12 cellular contexts compared by ENCODE assay signal in the genomic region with DNA sequence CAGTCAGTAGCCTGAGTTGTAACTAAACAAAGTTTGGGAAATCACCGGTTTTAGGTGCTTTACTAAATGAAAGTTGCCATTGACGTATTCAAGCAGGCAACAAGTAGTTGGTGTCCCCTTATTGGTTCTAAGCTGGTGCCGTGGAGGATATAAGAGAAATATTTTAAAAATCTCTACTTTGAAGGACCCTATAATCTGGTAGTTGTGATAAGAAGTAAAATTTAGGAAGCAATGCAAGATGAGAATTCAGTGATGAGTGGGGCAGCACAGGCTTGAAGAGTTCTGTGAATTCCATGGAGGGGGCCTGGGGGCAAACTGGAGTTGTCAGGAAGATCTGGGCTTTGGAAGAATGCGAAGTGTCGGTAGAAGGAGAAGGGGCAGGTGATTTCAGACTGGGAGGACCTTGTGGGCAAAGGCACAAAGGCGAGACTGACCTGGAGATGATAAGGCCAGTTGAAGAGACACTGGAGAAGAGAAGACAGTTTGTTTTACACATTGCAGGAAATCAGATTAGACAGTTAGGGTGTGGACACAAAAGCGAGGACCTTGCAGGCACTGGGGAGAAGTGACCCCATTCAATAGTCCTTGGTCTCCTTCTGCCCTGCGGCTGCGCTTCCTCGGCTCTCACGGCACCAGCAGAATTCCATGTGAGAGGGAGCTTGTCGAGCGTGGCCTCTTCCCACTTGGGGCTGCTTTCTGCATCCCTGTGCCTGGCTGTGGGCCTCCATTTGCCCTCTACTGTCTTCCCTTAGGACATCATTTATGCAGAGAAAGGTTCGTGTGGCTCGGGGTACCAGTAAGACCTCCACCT. TPM values are rescaled to one million over a fixed set of nuclear protein-coding genes. Genes with fewer than 3 reads are reported as not detected.
A peak's percentile ranks its signal among the peaks of the same experiment; 100 is the strongest.
DNase-seq lines count a peak whose midpoint lies in the region; ATAC-seq, FAIRE-seq and TF ChIP-seq lines count a peak whose summit lies in the region.
"Had no signal": no experiment of that assay in that cellular context is flagged by ENCODE, and none has a peak within 500 bp of the region (broad histone marks: within the 10 kb centered on the region; RNA-seq: fewer than 3 reads in every experiment).

No MANE protein-coding gene starts in this region.

- H3K79me1 ChIP-seq in H1 (ENCODE audit: low read depth, low read length) = no peaks in the 10 kb centered on the region

- H3K4me3 ChIP-seq in H1 (ENCODE audit: extremely low read depth in 1 of 4, insufficient read depth in 2 of 4, low read depth in 3 of 4, low read length in 4 of 4) (peak overlapping the region in 2 of 4 experiments; percentile 0 to 50; a peak in 3 of 8 replicates), smooth muscle cell (no peak overlapping the region)

- H3K36me3 ChIP-seq in H1 (ENCODE audit: control insufficient read depth in 2 of 4, insufficient read depth in 4 of 4, low read length in 3 of 4) (no peaks in the 10 kb centered on the region), smooth muscle cell (ENCODE audit: low read depth) (no peaks in the 10 kb centered on the region)

- peak overlapping the region; percentile 82; the same call in 1 of the 2 replicates for H2BK12ac ChIP-seq in H1 (ENCODE audit: low read depth, low read length)

- H3K27me3 Mint-ChIP-seq in stimulated activated naive B cell treated with anti-CD40 and anti-IgM and Interleukin-4, amounts not matched to agents 10 μg/mL and 1 μg/mL and 100 μg/mL, for 72 hours = no peaks in the 10 kb centered on the region

- no peaks in the 10 kb centered on the region for H3K27me3 ChIP-seq in H1 (replicated peaks in 1 of 4; ENCODE audit: control insufficient read depth in 3 of 4, extremely low read depth in 1 of 4, insufficient read depth in 3 of 4, low read length in 3 of 4)
- H3K27me3 ChIP-seq in smooth muscle cell (ENCODE audit: low read depth) = no peaks in the 10 kb centered on the region

- H3K9ac ChIP-seq in H1 (replicated peaks in 1 of 4; ENCODE audit: extremely low read depth in 1 of 4, low read depth in 3 of 4, low read length in 3 of 4) (peak overlapping the region in 1 of 4 experiments; percentile 33; a peak in 1 of 7 replicates), smooth muscle cell (ENCODE audit: low read depth) (no peak overlapping the region)

- no peak overlapping the region for H3K56ac ChIP-seq in H1 (replicated peaks; ENCODE audit: insufficient read length, low read depth, low read length)

- no peak overlapping the region; the same call in 1 of the 2 replicates for H4K8ac ChIP-seq in H1 (ENCODE audit: extremely low read depth, insufficient read depth, low read length)

- H3K9me3 Mint-ChIP-seq in stimulated activated naive B cell treated with anti-CD40 and anti-IgM and Interleukin-4, amounts not matched to agents 10 μg/mL and 1 μg/mL and 100 μg/mL, for 72 hours = no peaks in the 10 kb centered on the region
- H3K9me3 Mint-ChIP-seq: HFFc6 had no signal

- H2AFZ ChIP-seq in H1 (ENCODE audit: low read length) (peak overlapping the region; percentile 48; the same call in 1 of the 2 replicates), smooth muscle cell (ENCODE audit: low read depth) (no peak overlapping the region)

- peak overlapping the region; percentile 36 to 63; a peak in 3 of 4 replicates for H3K4me2 ChIP-seq in H1 (ENCODE audit: insufficient read depth in 1 of 2, low read depth in 2 of 2, low read length in 2 of 2)
- H3K4me2 ChIP-seq in smooth muscle cell = no peak overlapping the region

- H3K27ac Mint-ChIP-seq in stimulated activated naive B cell treated with anti-CD40 and anti-IgM and Interleukin-4, amounts not matched to agents 10 μg/mL and 1 μg/mL and 100 μg/mL, for 72 hours = peak overlapping the region; percentile 98
- H3K27ac Mint-ChIP-seq: HFFc6 had no signal

- H2AK5ac ChIP-seq in H1 (ENCODE audit: low read depth, low read length) = peak overlapping the region; percentile 43; the same call in 1 of the 2 replicates

- no peaks in the 10 kb centered on the region for H3K9me3 ChIP-seq in H1 (ENCODE audit: insufficient read depth in 2 of 2, low read depth in 1 of 2, low read length in 1 of 2)
- H3K9me3 ChIP-seq in smooth muscle cell (replicated peaks; ENCODE audit: low read depth) = no peaks in the 10 kb centered on the region

- DNase-seq in H1 (ENCODE audit: low read depth in 1 of 2, low spot score in 2 of 2) (no peak), SIG-M5 (lab: John Stamatoyannopoulos, UW) (no peak), smooth muscle cell (lab: John Stamatoyannopoulos, UW; ENCODE audit: unreplicated experiment) (no peak)
- DNase-seq in stimulated activated naive B cell treated with anti-CD40 and anti-IgM and Interleukin-4, amounts not matched to agents 10 μg/mL and 1 μg/mL and 100 μg/mL, for 72 hours = no peak
- DNase-seq: HFFc6, KG1, midbrain, PC-3 had no signal

- no peak overlapping the region for H3K14ac ChIP-seq in H1 (ENCODE audit: insufficient read length)

- H3K23me2 ChIP-seq in H1 (ENCODE audit: low read depth, low read length) = no peaks in the 10 kb centered on the region

- H2BK5ac ChIP-seq in H1 (ENCODE audit: low read depth, low read length) = peak overlapping the region; percentile 22; the same call in 1 of the 2 replicates

- H2BK20ac ChIP-seq in H1 (ENCODE audit: low read length) = peak overlapping the region; percentile 62

- POLR2A ChIA-PET in H1 (lab: Charles Lee; ENCODE audit: partially characterized antibody) = interaction anchor here (0.6 to 1.5 kb wide), 4 partner anchors 15 to 141 kb away, joined by 3 to 6 read pairs (median 4); partner anchors contain the start of gene N4BP2

- TF ChIP-seq EP300 in H1 (IDR thresholded peaks at IDR 0.05; ENCODE audit: borderline replicate concordance in 1 of 2, low read depth in 2 of 2, low read length in 2 of 2) = no peak

- TF ChIP-seq RAD21 in H1 (IDR thresholded peaks at IDR 0.05 in 1 of 2, conservative IDR thresholded peaks at IDR 0.05 in 1 of 2; ENCODE audit: low read depth in 2 of 2, low read length in 2 of 2) = no peak

- 80% methylated on average over 15 of the region's 15 CpGs; no CpG with 5 or more reads in 1 of the 2 experiments for WGBS in H1 (ENCODE audit: extremely low coverage in 1 of 2, insufficient coverage in 1 of 2, insufficient read length in 1 of 2, insufficient replicate concordance in 2 of 2, low coverage in 1 of 2, low lambda C conversion rate in 2 of 2, missing lambda C conversion rate in 1 of 2), 2 experiments
- 78% methylated on average over 15 of the region's 15 CpGs for WGBS in smooth muscle cell (ENCODE audit: low lambda C conversion rate)

- H3K4me1 Mint-ChIP-seq in stimulated activated naive B cell treated with anti-CD40 and anti-IgM and Interleukin-4, amounts not matched to agents 10 μg/mL and 1 μg/mL and 100 μg/mL, for 72 hours = peaks cover 42 to 79% of the 10 kb centered on the region in 2 donors

- H2BK15ac ChIP-seq in H1 (ENCODE audit: low read length) = peak overlapping the region; percentile 48; the same call in 1 of the 2 replicates

- H4K5ac ChIP-seq in H1 (ENCODE audit: insufficient read length, low read depth, low read length) = peak overlapping the region; percentile 10

- no peaks in the 10 kb centered on the region for H3F3A ChIP-seq in smooth muscle cell (ENCODE audit: low read depth)

- TF ChIP-seq POLR2A in GM19099 (IDR thresholded peaks at IDR 0.05; ENCODE audit: extremely low read depth, insufficient read length, low read depth) (peak; percentile 51), Raji (IDR thresholded peaks at IDR 0.05; ENCODE audit: insufficient read depth, low read depth, low read length) (peak; percentile 27), H1 (IDR thresholded peaks at IDR 0.05; ENCODE audit: control extremely low read depth in 1 of 2, low read depth in 2 of 2, low read length in 2 of 2) (no peak)

- peaks cover 20 to 31% of the 10 kb centered on the region in 2 donors for H3K36me3 Mint-ChIP-seq in stimulated activated naive B cell treated with anti-CD40 and anti-IgM and Interleukin-4, amounts not matched to agents 10 μg/mL and 1 μg/mL and 100 μg/mL, for 72 hours

- CTCF ChIA-PET in H1 (lab: Charles Lee; ENCODE audit: partially characterized antibody) = interaction anchor here (1.1 kb wide), 2 partner anchors 31 to 46 kb away, joined by 3 to 5 read pairs; no protein-coding TSS in a partner anchor

- no peak for FAIRE-seq in H1 (lab: Jason Lieb, UNC)

- ATAC-seq in stimulated activated naive B cell treated with anti-CD40 and anti-IgM and Interleukin-4, amounts not matched to agents 10 μg/mL and 1 μg/mL and 100 μg/mL, for 72 hours (replicated peaks) = peak; percentile 32
- ATAC-seq in HG03469 (IDR thresholded peaks at IDR 0.05; ENCODE audit: unreplicated experiment) = no peak
- ATAC-seq: PC-3 had no signal

- TF ChIP-seq CTCF in H1 (IDR thresholded peaks at IDR 0.05; ENCODE audit: control extremely low read depth in 1 of 3, insufficient read depth in 1 of 3, low read depth in 1 of 3, low read length in 3 of 3) (no peak), smooth muscle cell (IDR thresholded peaks at IDR 0.05; ENCODE audit: borderline replicate concordance, insufficient read depth, poor library complexity, severe bottlenecking) (no peak)

- H4K91ac ChIP-seq in H1 (replicated peaks; ENCODE audit: insufficient read length, low read length) = peak overlapping the region; percentile 29

- no peak overlapping the region for H3K23ac ChIP-seq in H1 (ENCODE audit: insufficient read length)

- H3K27ac ChIP-seq in H1 (ENCODE audit: low read depth, low read length) (no peak overlapping the region), smooth muscle cell (ENCODE audit: low read depth) (no peak overlapping the region)

- H3K4me1 ChIP-seq in H1 (replicated peaks in 1 of 4; ENCODE audit: control insufficient read depth in 3 of 4, insufficient read depth in 4 of 4, low read length in 3 of 4) = peaks cover 6 to 33% (median 14%) of the 10 kb centered on the region in 4 experiments
- peaks cover 23% of the 10 kb centered on the region for H3K4me1 ChIP-seq in smooth muscle cell (ENCODE audit: low read depth)

- peak overlapping the region; percentile 63 for H3K4ac ChIP-seq in H1 (replicated peaks; ENCODE audit: insufficient read length, low read depth, low read length)

- H3K79me2 ChIP-seq in H1 (ENCODE audit: control insufficient read depth in 1 of 2, insufficient read depth in 2 of 2, low read length in 2 of 2) (peaks cover 0 to 23% of the 10 kb centered on the region in 2 experiments; a peak in 1 of 4 replicates), smooth muscle cell (ENCODE audit: low read depth) (no peaks in the 10 kb centered on the region)

- H2BK120ac ChIP-seq in H1 (replicated peaks; ENCODE audit: low read depth, low read length) = peak overlapping the region; percentile 36

- H3K18ac ChIP-seq in H1 (ENCODE audit: extremely low read depth, low read length) = peak overlapping the region; percentile 42; the same call in 1 of the 2 replicates

- H3K4me3 Mint-ChIP-seq in stimulated activated naive B cell treated with anti-CD40 and anti-IgM and Interleukin-4, amounts not matched to agents 10 μg/mL and 1 μg/mL and 100 μg/mL, for 72 hours = peak overlapping the region; percentile 94 to 95
- H3K4me3 Mint-ChIP-seq: HFFc6 had no signal

- H4K20me1 ChIP-seq in H1 (replicated peaks in 1 of 2; ENCODE audit: control insufficient read depth in 1 of 2, insufficient read depth in 2 of 2, low read length in 2 of 2) (no peaks in the 10 kb centered on the region), smooth muscle cell (ENCODE audit: low read depth) (no peaks in the 10 kb centered on the region)

RNA-seq across cellular contexts. Expression of gene RHOH, which starts 1.3 kb away (rescaled TPM):
- 5.8 and 6.9 TPM in 2 replicates for total RNA-seq in H1 (2021; fragmentation: NEBNext Ultra II Directional; extraction: Animal tissue kit (Norgen Biotek cat#: 25700))
- polyA plus RNA-seq in H1 (2011; rRNA removed) (2.5 and 5.9 TPM in 2 replicates), smooth muscle cell (0.46 TPM in 1 of 2 replicates, not detected in the other)
- 2.8 TPM for polyA plus RNA-seq in H1 (2011; cell fraction: cytosol; rRNA removed)
- 2.4 TPM for polyA plus RNA-seq in H1 (2011; cell fraction: nucleus; rRNA removed)
- 4.8 to 6.5 TPM (median 5.4 TPM) in 4 replicates for polyA plus RNA-seq in H1 (2012, experiment 1 of 2)
- polyA plus RNA-seq in H1 (2012, experiment 2 of 2) = 3.1 TPM
- 2.7 TPM for polyA plus RNA-seq in H1 (2013, experiment 1 of 2)
- 2.2 TPM for polyA plus RNA-seq in H1 (2013, experiment 2 of 2)
- polyA minus RNA-seq in H1 (2011; rRNA and poly(A)+ RNA removed) = 9.9 and 13.6 TPM in 2 replicates
- 3.4 TPM for polyA minus RNA-seq in H1 (2011; cell fraction: cytosol; rRNA and poly(A)+ RNA removed)
- 6.3 TPM for polyA minus RNA-seq in H1 (2011; cell fraction: nucleus; rRNA and poly(A)+ RNA removed)
- total RNA-seq in smooth muscle cell = not detected in 2 replicates
- total RNA-seq: epithelial cell of proximal tubule, HFFc6, PC-3 had no signal

Comparison
In these comparisons a context has a peak if more than half of its experiments do, and no peak if none do; other contexts are left out.
1. POLR2A ChIP-seq: peak in GM19099 (single experiment) and Raji (single experiment); none in H1 (0 of 2).